Comparison of ENCODE assay signal across 8 cellular contexts in genomic region chr12:110117210-110117609, GRCh38. TPM values are rescaled to one million over a fixed set of nuclear protein-coding genes. Genes with fewer than 3 reads are reported as not detected.
DNase-seq lines count a peak whose midpoint lies in the region; ATAC-seq and TF ChIP-seq lines count a peak whose summit lies in the region.
"Not testable (repeated sequence)": the region's sequence is repeated elsewhere in the genome, so short reads cannot be mapped to it uniquely, and the experiment has no call there.

No MANE protein-coding gene starts in this region.

- H3K36me3 ChIP-seq in esophagus muscularis mucosa, vagina: not testable (repeated sequence)

- H3K4me3 Mint-ChIP-seq in HFFc6: not testable (repeated sequence)

- not testable (repeated sequence) for H3K4me1 Mint-ChIP-seq in HFFc6 (ENCODE audit: low read depth)

- peaks cover 20 to 44% (median 40%) of the 10 kb centered on the region in 4 donors for H3K4me1 ChIP-seq in esophagus muscularis mucosa
- peaks cover 26% of the 10 kb centered on the region for H3K4me1 ChIP-seq in vagina

- H3K27me3 Mint-ChIP-seq in HFFc6 (ENCODE audit: insufficient read depth): not testable (repeated sequence)

- WGBS in esophagus muscularis mucosa: 69% methylated on average over 8 of the region's 8 CpGs

- not testable (repeated sequence) for TF ChIP-seq EP300 in esophagus muscularis mucosa (IDR thresholded peaks at IDR 0.05)

- not testable (repeated sequence) for H3K36me3 Mint-ChIP-seq in HFFc6 (ENCODE audit: low read depth)

- TF ChIP-seq POLR2A in esophagus muscularis mucosa (IDR thresholded peaks at IDR 0.05; ENCODE audit: low read depth); vagina (IDR thresholded peaks at IDR 0.05): not testable (repeated sequence)

- not testable (repeated sequence) for H3K4me3 ChIP-seq in cardiac fibroblast (replicated peaks in 1 of 2; ENCODE audit: low read depth in 2 of 2, low read length in 2 of 2); esophagus muscularis mucosa; retinal pigment epithelial cell (ENCODE audit: low read length); vagina

- ATAC-seq in Right ventricle myocardium inferior: not testable (repeated sequence)

- DNase-seq in DMS53 (lab: John Stamatoyannopoulos, UW) (peak; percentile 27), Right ventricle myocardium inferior (ENCODE audit: missing footprints) (peak; percentile 31)
- not testable (repeated sequence) for DNase-seq in HFFc6; cardiac fibroblast (ENCODE audit: low read depth in 2 of 2); esophagus muscularis mucosa (ENCODE audit: extremely low spot score); retinal pigment epithelial cell (ENCODE audit: low read depth); vagina (ENCODE audit: extremely low spot score in 2 of 2)
- DNase-seq in activated CD8-positive, alpha-beta memory T cell treated with anti-CD3 and anti-CD28 coated beads for 24 hours: peak; percentile 19

- H3K27ac ChIP-seq in esophagus muscularis mucosa (replicated peaks in 1 of 4) (peak overlapping the region; percentile 68 to 74 (median 70)), vagina (peak overlapping the region; percentile 33)

- not testable (repeated sequence) for H3K27me3 ChIP-seq in esophagus muscularis mucosa, vagina

- H3K9me3 Mint-ChIP-seq in HFFc6: not testable (repeated sequence)

- intact Hi-C loops in esophagus muscularis mucosa (cut with DNase I); Right ventricle myocardium inferior (cut with DNase I); vagina (cut with DNase I): not testable (repeated sequence)

- H3K9me3 ChIP-seq in esophagus muscularis mucosa, vagina: not testable (repeated sequence)

- TF ChIP-seq CTCF in HFFc6 (IDR thresholded peaks at IDR 0.05): peak; percentile 69
- peak; percentile 26 for TF ChIP-seq CTCF in cardiac fibroblast (IDR thresholded peaks at IDR 0.05; ENCODE audit: low read depth, low read length)
- TF ChIP-seq CTCF in esophagus muscularis mucosa (IDR thresholded peaks at IDR 0.05); vagina (IDR thresholded peaks at IDR 0.05): not testable (repeated sequence)
- peak; percentile 36 for TF ChIP-seq CTCF in retinal pigment epithelial cell (conservative IDR thresholded peaks at IDR 0.05; ENCODE audit: low read depth, low read length)

- not testable (repeated sequence) for H3K27ac Mint-ChIP-seq in HFFc6

RNA-seq across cellular contexts. Expression of gene IFT81, which starts 6.9 kb away (rescaled TPM):
- total RNA-seq in HFFc6 (2021; fragmentation: NEBNext Ultra II Directional; extraction: Animal tissue kit (Norgen Biotek cat#: 25700)): 10 to 100 TPM in 5 of 6 experiments, 1 to 10 TPM in 1; 9.4 to 14.4 (median 12.8) TPM
- 10 to 100 TPM; 15.1 to 27.4 (median 15.9) TPM for total RNA-seq in esophagus muscularis mucosa
- total RNA-seq in Right ventricle myocardium inferior: 8.1 TPM
- 18.2 TPM for total RNA-seq in vagina
